18 cellular contexts compared by ENCODE assay signal in genomic region chr1:20119351-20119750, GRCh38. TPM values are rescaled to one million over a fixed set of nuclear protein-coding genes. Genes with fewer than 3 reads are reported as not detected.
"Had no signal": no experiment of that assay in that cellular context is flagged by ENCODE, and none has a peak within 500 bp of the region (broad histone marks: within the 10 kb centered on the region; RNA-seq: fewer than 3 reads in every experiment).

PLA2G2D (minus strand) TSS chr1:20119536; CDS start chr1:20119498, 38 bp downstream.

- H3K36me3 ChIP-seq: esophagus squamous epithelium, stomach, vagina had no signal

- ATAC-seq: activated CD4-positive, alpha-beta T cell treated with anti-CD3 and anti-CD28 coated beads for 36 hours; left lobe of liver had no signal

- H3K27me3 ChIP-seq: vagina had no signal

- H3K4me3 ChIP-seq: esophagus squamous epithelium, stomach, vagina had no signal

- H3K9me3 ChIP-seq: esophagus squamous epithelium, stomach, vagina had no signal

- DNase-seq: activated CD4-positive, alpha-beta memory T cell treated with anti-CD3 and anti-CD28 coated beads, Interleukin-2, amount 10 ng/mL, durations not matched to agents 7 days and 5 days; activated CD4-positive, alpha-beta T cell treated with anti-CD3 and anti-CD28 coated beads for 36 hours; activated CD8-positive, alpha-beta memory T cell treated with anti-CD3 and anti-CD28 coated beads, Interleukin-2, amount 50 U/mL, for 4 hours; activated naive CD4-positive, alpha-beta T cell treated with anti-CD3 and anti-CD28 coated beads for 36 hours; esophagus squamous epithelium; foreskin fibroblast; mesendoderm; nephron progenitor cell; stimulated activated CD4-positive, alpha-beta T cell treated with anti-CD3 and anti-CD28 coated beads, Interleukin-15, amount 100 ng/mL, for 24 hours; stimulated activated CD4-positive, alpha-beta T cell treated with anti-CD3 and anti-CD28 coated beads, Interleukin-4, amount 100 ng/mL, for 24 hours; stomach; T-helper 9 cell had no signal

- H3K27ac ChIP-seq: esophagus squamous epithelium, stomach, vagina, VCaP had no signal

RNA-seq across cellular contexts. Expression of gene PLA2G2D, which starts in this region (rescaled TPM):
- total RNA-seq: activated CD4-positive, alpha-beta memory T cell treated with anti-CD3 and anti-CD28 coated beads, Interleukin-2, amount 10 ng/mL, durations not matched to agents 7 days and 5 days; activated CD4-positive, alpha-beta T cell treated with anti-CD3 and anti-CD28 coated beads for 36 hours; activated T-helper 1 cell treated with anti-CD3 and anti-CD28 coated beads, Interleukin-12 subunit alpha, Interleukin-12 subunit beta, Interleukin-2, Interleukin-4 antibody, amounts not matched to agents 30 ng/mL and 10 ng/mL and 1 ng/mL, durations not matched to agents 14 hours and 24 hours and 36 hours; astrocyte; left lobe of liver; osteocyte; stomach; vagina had no signal
